ENCODE assay signal across 10 cellular contexts in the genomic region with DNA sequence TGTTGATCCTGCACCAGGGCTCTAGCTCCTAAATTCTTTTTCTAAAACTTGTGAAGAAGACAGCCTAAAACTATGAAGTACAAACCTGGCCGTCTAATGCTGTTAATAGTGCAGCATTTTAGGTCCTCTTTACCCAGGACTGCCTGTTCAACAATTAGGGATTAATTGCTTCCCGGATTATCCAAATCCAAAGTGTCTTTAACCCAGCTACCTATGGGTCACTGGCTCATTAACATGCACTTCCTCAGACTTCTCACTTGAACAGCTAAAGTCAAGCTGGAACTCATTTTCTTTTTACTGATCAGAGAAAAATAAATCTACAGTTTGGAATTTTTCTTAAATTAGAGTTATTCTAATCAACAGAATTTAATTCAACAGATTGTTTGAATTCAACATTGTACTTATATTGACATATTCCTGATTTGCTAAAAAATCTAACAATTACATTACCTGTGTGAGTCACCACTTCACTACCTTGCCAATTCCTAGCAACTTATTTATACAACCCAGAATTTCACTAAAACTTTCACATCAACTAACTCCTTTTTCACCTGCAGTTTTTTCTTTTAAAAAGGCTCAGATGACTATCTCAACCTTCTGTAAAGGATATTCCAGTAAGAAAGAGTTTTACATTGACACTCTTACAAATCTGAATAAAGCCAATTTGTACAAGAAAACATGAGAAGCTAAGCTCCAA. TPM values are rescaled to one million over a fixed set of nuclear protein-coding genes. Genes with fewer than 3 reads are reported as not detected.
DNase-seq lines count a peak whose midpoint lies in the region; ATAC-seq, FAIRE-seq and TF ChIP-seq lines count a peak whose summit lies in the region.
"Had no signal": no experiment of that assay in that cellular context is flagged by ENCODE, and none has a peak within 500 bp of the region (broad histone marks: within the 10 kb centered on the region; RNA-seq: fewer than 3 reads in every experiment).

No MANE protein-coding gene starts in this region.

- in situ Hi-C loops in brain microvascular endothelial cell (cut with HindIII; ENCODE audit: low pct_ligation_motif_present, low sequenced_read_pairs): no loop called here

- H3K4me3 ChIP-seq in A549 (peak overlapping the region; percentile 100), brain microvascular endothelial cell (ENCODE audit: low read depth, low read length) (peak overlapping the region; percentile 98), mucosa of stomach (ENCODE audit: low read length) (no peak overlapping the region)

- TF ChIP-seq CTCF in A549 (IDR thresholded peaks at IDR 0.05) (no peak), HFFc6 (IDR thresholded peaks at IDR 0.05) (no peak), brain microvascular endothelial cell (IDR thresholded peaks at IDR 0.05; ENCODE audit: low read depth, low read length, missing control alignments) (no peak)

- DNase-seq in A549 (ENCODE audit: low read depth in 1 of 2, low spot score in 1 of 2): no peak
- DNase-seq in HFFc6: no peak
- DNase-seq in brain microvascular endothelial cell: no peak
- no peak for DNase-seq in T1000 (lab: John Stamatoyannopoulos, UW)
- no peak for DNase-seq in globus pallidus (ENCODE audit: low spot score)
- DNase-seq in activated CD4-positive, alpha-beta T cell treated with anti-CD3 and anti-CD28 coated beads for 48 hours: no peak
- no peak for DNase-seq in NOMO-1 (lab: John Stamatoyannopoulos, UW; ENCODE audit: unreplicated experiment in 2 of 2)
- DNase-seq: MV-4-11 had no signal

- peak overlapping the region; percentile 88 for H3K4me2 ChIP-seq in A549

- peaks cover 6% of the 10 kb centered on the region for H3K27me3 Mint-ChIP-seq in HFFc6 (ENCODE audit: insufficient read depth)

- H3K36me3 ChIP-seq in brain microvascular endothelial cell (replicated peaks) (peaks cover 52% of the 10 kb centered on the region), mucosa of stomach (ENCODE audit: control insufficient read depth, insufficient read depth, low read length) (peaks cover 3% of the 10 kb centered on the region)

- CTCF ChIA-PET in A549 (lab: Yijun Ruan, JAX): interaction anchor here (0.9 to 3.9 kb wide), 7 partner anchors 10 to 181 kb away, joined by 3 to 28 read pairs (median 4); partner anchors contain the start of gene COX20

- peaks cover 52% of the 10 kb centered on the region for H3K4me1 Mint-ChIP-seq in HFFc6 (ENCODE audit: low read depth)

- peaks cover 58% of the 10 kb centered on the region for H3K36me3 Mint-ChIP-seq in HFFc6 (ENCODE audit: low read depth)

- no peak for TF ChIP-seq EP300 in A549 (IDR thresholded peaks at IDR 0.05)

- H3K27ac ChIP-seq in A549 (peak overlapping the region in 1 of 2 experiments; percentile 56; a peak in 3 of 6 replicates), brain microvascular endothelial cell (no peak overlapping the region)

- H3K27me3 ChIP-seq in brain microvascular endothelial cell (replicated peaks): no peaks in the 10 kb centered on the region
- no peaks in the 10 kb centered on the region for H3K27me3 ChIP-seq in mucosa of stomach (ENCODE audit: control insufficient read depth, insufficient read depth, low read length)

- H3K4me3 Mint-ChIP-seq in HFFc6: peak overlapping the region; percentile 98

- H3K9ac ChIP-seq in mucosa of stomach (ENCODE audit: low read length): peak overlapping the region; percentile 22

- FAIRE-seq in A549 (lab: Jason Lieb, UNC): no peak

- ATAC-seq in A549: no peak
- ATAC-seq: esophagus mucosa had no signal

- no peak for TF ChIP-seq RAD21 in A549 (conservative IDR thresholded peaks at IDR 0.05 in 1 of 2, IDR thresholded peaks at IDR 0.05 in 1 of 2)

- POLR2A ChIA-PET in A549 (lab: Yijun Ruan, JAX): interaction anchor here (0.7 to 5.5 kb wide), 3 partner anchors 26 to 109 kb away, joined by 6 to 102 read pairs (median 57); partner anchors contain the start of gene COX20

- H3K4me1 ChIP-seq in A549 (peaks cover 63% of the 10 kb centered on the region), mucosa of stomach (ENCODE audit: control insufficient read depth, insufficient read depth, low read length) (peaks cover 28% of the 10 kb centered on the region)

- H3K27ac Mint-ChIP-seq in HFFc6: peak overlapping the region; percentile 60

- WGBS in A549 (ENCODE audit: missing lambda C conversion rate): 4% methylated on average over 2 of the region's 2 CpGs

- H3K9me3 ChIP-seq in A549 (no peaks in the 10 kb centered on the region), mucosa of stomach (ENCODE audit: control insufficient read depth, low read length) (no peaks in the 10 kb centered on the region)

- no peak for TF ChIP-seq POLR2A in A549 (IDR thresholded peaks at IDR 0.05; ENCODE audit: low read length)

- no peaks in the 10 kb centered on the region for H3K9me3 Mint-ChIP-seq in HFFc6

TF ChIP-seq in A549, 52 proteins besides CTCF, POLR2A, EP300 and RAD21:
- no peak for TF ChIP-seq ATOH8 (CRISPR knock-in tag; IDR thresholded peaks at IDR 0.05; ENCODE audit: low read depth)
- TF ChIP-seq, protein P1, sequence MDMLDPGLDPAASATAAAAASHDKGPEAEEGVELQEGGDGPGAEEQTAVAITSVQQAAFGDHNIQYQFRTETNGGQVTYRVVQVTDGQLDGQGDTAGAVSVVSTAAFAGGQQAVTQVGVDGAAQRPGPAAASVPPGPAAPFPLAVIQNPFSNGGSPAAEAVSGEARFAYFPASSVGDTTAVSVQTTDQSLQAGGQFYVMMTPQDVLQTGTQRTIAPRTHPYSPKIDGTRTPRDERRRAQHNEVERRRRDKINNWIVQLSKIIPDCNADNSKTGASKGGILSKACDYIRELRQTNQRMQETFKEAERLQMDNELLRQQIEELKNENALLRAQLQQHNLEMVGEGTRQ (IDR thresholded peaks at IDR 0.05): no peak
- peak; percentile 68; the same call in 1 of the 2 replicates for TF ChIP-seq HOXA7 (CRISPR knock-in tag; IDR thresholded peaks at IDR 0.05)
- no peak for TF ChIP-seq FOSL2 (IDR thresholded peaks at IDR 0.05)
- TF ChIP-seq FOSL2 (CRISPR knock-in tag; IDR thresholded peaks at IDR 0.05): peak; percentile 46
- no peak for TF ChIP-seq ESRRA (IDR thresholded peaks at IDR 0.05; ENCODE audit: borderline replicate concordance, low read length)
- TF ChIP-seq POLR2AphosphoS2 (conservative IDR thresholded peaks at IDR 0.05; ENCODE audit: low read length): no peak
- TF ChIP-seq ZC3H11A (IDR thresholded peaks at IDR 0.05): no peak
- TF ChIP-seq, protein P2, sequence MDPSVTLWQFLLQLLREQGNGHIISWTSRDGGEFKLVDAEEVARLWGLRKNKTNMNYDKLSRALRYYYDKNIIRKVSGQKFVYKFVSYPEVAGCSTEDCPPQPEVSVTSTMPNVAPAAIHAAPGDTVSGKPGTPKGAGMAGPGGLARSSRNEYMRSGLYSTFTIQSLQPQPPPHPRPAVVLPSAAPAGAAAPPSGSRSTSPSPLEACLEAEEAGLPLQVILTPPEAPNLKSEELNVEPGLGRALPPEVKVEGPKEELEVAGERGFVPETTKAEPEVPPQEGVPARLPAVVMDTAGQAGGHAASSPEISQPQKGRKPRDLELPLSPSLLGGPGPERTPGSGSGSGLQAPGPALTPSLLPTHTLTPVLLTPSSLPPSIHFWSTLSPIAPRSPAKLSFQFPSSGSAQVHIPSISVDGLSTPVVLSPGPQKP (IDR thresholded peaks at IDR 0.05; ENCODE audit: low read depth, low read length): no peak
TF ChIP-seq in A549: peak in this region for 2.

RNA-seq across cellular contexts. Expression of gene HNRNPU, which starts 3.3 kb away (rescaled TPM):
- 345 and 529 TPM in 2 replicates for polyA plus RNA-seq in A549 (2011; rRNA removed)
- polyA plus RNA-seq in A549 (2012; cell fraction: cytosol; rRNA removed): 132 and 167 TPM in 2 replicates
- polyA plus RNA-seq in A549 (2012; cell fraction: nucleus; rRNA removed): 136 and 185 TPM in 2 replicates
- 449 to 465 TPM (median 455 TPM) in 3 replicates for polyA plus RNA-seq in A549 (2017; fragmentation: RNase III; extraction: RNeasy Plus Mini Kit Qiagen cat#74134 plus additional on column Dnase treatment)
- polyA minus RNA-seq in A549 (2011; rRNA and poly(A)+ RNA removed): 330 and 400 TPM in 2 replicates
- total RNA-seq in HFFc6 (2021; fragmentation: NEBNext Ultra II Directional; extraction: Animal tissue kit (Norgen Biotek cat#: 25700)): 100 to 1,000 TPM; 266 to 344 (median 322) TPM

RNA-seq across cellular contexts. Expression of gene COX20, which starts 25.6 kb away (rescaled TPM):
- polyA plus RNA-seq in A549 (2011; rRNA removed): 28.1 and 65.4 TPM in 2 replicates
- polyA plus RNA-seq in A549 (2012; cell fraction: cytosol; rRNA removed): 12.6 and 14.4 TPM in 2 replicates
- polyA plus RNA-seq in A549 (2012; cell fraction: nucleus; rRNA removed): 3.5 and 6.2 TPM in 2 replicates
- 64.4 to 78.2 TPM (median 74.6 TPM) in 3 replicates for polyA plus RNA-seq in A549 (2017; fragmentation: RNase III; extraction: RNeasy Plus Mini Kit Qiagen cat#74134 plus additional on column Dnase treatment)
- polyA minus RNA-seq in A549 (2011; rRNA and poly(A)+ RNA removed): 6.1 and 6.7 TPM in 2 replicates
- 10 to 100 TPM; 42.6 to 70.8 (median 58.9) TPM for total RNA-seq in HFFc6 (2021; fragmentation: NEBNext Ultra II Directional; extraction: Animal tissue kit (Norgen Biotek cat#: 25700))
